Comparison of ENCODE assay signal across 1 cellular context in the genomic region with DNA sequence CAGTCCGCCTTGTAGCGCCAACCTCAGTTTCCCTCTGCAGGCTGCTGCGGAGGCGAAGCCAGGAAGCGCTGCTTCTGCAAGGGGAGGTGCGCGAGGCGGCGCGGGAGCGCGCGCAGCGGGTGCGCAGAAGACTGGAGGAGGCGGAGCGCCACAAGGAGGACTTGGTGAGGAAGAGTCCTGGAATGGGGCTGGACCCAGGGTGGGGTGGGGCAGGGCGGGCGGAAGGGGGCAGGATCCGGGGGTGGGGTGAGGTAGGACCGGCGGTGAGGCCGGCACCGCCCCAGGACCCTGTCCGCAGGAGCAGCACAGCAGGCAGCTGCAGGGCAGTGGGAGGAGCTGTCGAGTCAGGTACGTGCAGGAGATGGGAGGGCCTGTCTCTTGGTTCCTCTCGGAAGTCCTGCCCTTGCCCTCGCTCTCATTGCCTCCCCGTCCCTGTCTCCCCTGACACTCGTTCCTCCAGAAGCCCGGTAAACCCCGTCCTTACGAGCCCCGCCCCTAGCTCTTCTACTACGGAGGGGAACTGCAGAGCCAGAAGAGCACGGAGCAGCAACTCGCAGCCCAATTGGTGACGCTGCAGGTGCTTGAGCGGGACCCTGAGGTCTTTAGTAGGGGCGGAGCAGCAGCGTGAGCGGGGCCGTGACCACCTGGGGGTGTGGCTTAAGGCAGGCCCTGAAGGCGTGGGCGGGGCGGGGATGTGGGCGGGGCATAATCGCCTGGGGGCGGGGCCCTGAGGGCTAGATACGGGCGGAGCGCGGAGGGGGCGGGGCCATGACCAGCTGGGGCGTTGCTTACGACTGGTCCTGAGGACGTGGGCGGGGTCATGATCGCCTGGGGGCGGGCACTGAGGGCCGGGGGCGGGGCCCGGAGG.
TF ChIP-seq lines count a peak whose summit lies in the region.
"Not testable (repeated sequence)": the region's sequence is repeated elsewhere in the genome, so short reads cannot be mapped to it uniquely, and the experiment has no call there.

No MANE protein-coding gene starts in this region.

TF ChIP-seq in K562, 482 proteins besides CTCF, POLR2A, EP300 and RAD21 (continued from another document and continues in another):
- TF ChIP-seq ZBTB9 (CRISPR knock-in tag; IDR thresholded peaks at IDR 0.05) (peak; percentile 92), MBD2 (IDR thresholded peaks at IDR 0.05; ENCODE audit: borderline replicate concordance, low read depth) (peak; percentile 37), ZNF444 (CRISPR knock-in tag; IDR thresholded peaks at IDR 0.05) (0 out of 2 replicates have a peak, but pooled peaks have one; percentile 66), MLX (CRISPR knock-in tag; conservative IDR thresholded peaks at IDR 0.05) (peak in 1 of 2 experiments; percentile 94; a peak in 1 of 4 replicates), POLR2B (IDR thresholded peaks at IDR 0.05; ENCODE audit: low read depth, partially characterized antibody) (peak; percentile 41), NR2F6 (CRISPR knock-in tag; IDR thresholded peaks at IDR 0.05) (peak; percentile 93), NONO (IDR thresholded peaks at IDR 0.05; ENCODE audit: low read depth in 2 of 2, low read length in 1 of 2) (peak in 1 of 2 experiments; percentile 92; a peak in 2 of 4 replicates), SMARCE1 (IDR thresholded peaks at IDR 0.05) (peak; percentile 25; the same call in 1 of the 2 replicates), MAFK (IDR thresholded peaks at IDR 0.05; ENCODE audit: low read length) (peak; percentile 28), PHF21A (IDR thresholded peaks at IDR 0.05; ENCODE audit: borderline replicate concordance, low read depth) (peak; percentile 36; the same call in 1 of the 2 replicates), HCFC1 (IDR thresholded peaks at IDR 0.05; ENCODE audit: low read depth, low read length) (peak; percentile 31; the same call in 1 of the 2 replicates), PKNOX1 (IDR thresholded peaks at IDR 0.05) (peak; percentile 85), TSHZ1 (CRISPR knock-in tag; IDR thresholded peaks at IDR 0.05) (peak; percentile 70; the same call in 1 of the 2 replicates), ZNF764 (CRISPR knock-in tag; IDR thresholded peaks at IDR 0.05; ENCODE audit: low read depth) (peak; percentile 90), TAF1 (IDR thresholded peaks at IDR 0.05; ENCODE audit: control insufficient read depth, extremely low read depth, insufficient read depth, low read length, severe bottlenecking) (peak; percentile 36), ZNF174 (CRISPR knock-in tag; IDR thresholded peaks at IDR 0.05) (peak; percentile 18; the same call in 1 of the 2 replicates), NR2C2 (CRISPR knock-in tag; IDR thresholded peaks at IDR 0.05) (0 out of 2 replicates have a peak, but pooled peaks have one; percentile 21), DEAF1 (CRISPR knock-in tag; IDR thresholded peaks at IDR 0.05) (peak; percentile 66), CREM (IDR thresholded peaks at IDR 0.05; ENCODE audit: low read depth) (peak; percentile 74), ZNF12 (CRISPR knock-in tag; IDR thresholded peaks at IDR 0.05) (0 out of 2 replicates have a peak, but pooled peaks have one; percentile 20), L3MBTL2 (IDR thresholded peaks at IDR 0.05) (peak; percentile 42), ZNF639 (CRISPR knock-in tag; conservative IDR thresholded peaks at IDR 0.05 in 1 of 2, IDR thresholded peaks at IDR 0.05 in 1 of 2) (peak in 1 of 2 experiments; percentile 65; a peak in 1 of 4 replicates), RCOR1 (IDR thresholded peaks at IDR 0.05; ENCODE audit: borderline replicate concordance in 1 of 2, low read depth in 2 of 2, low read length in 2 of 2) (peak in 1 of 2 experiments; percentile 68; a peak in 2 of 4 replicates), HMG20A (CRISPR knock-in tag; conservative IDR thresholded peaks at IDR 0.05) (peak; percentile 62; the same call in 1 of the 2 replicates), ZBTB7A (IDR thresholded peaks at IDR 0.05; ENCODE audit: borderline replicate concordance, control insufficient read depth, low read depth, low read length) (peak; percentile 85; the same call in 1 of the 2 replicates), E2F4 (CRISPR knock-in tag; IDR thresholded peaks at IDR 0.05; ENCODE audit: low read depth) (peak; percentile 27; the same call in 1 of the 2 replicates), EGR1 (conservative IDR thresholded peaks at IDR 0.05) (peak; percentile 96), TOE1 (IDR thresholded peaks at IDR 0.05; ENCODE audit: borderline replicate concordance) (peak; percentile 84), HMGN3 (IDR thresholded peaks at IDR 0.05; ENCODE audit: borderline replicate concordance, extremely low read depth, insufficient read length, low read depth, low read length) (peak; percentile 49), FOXA3 (CRISPR knock-in tag; conservative IDR thresholded peaks at IDR 0.05 in 1 of 2, IDR thresholded peaks at IDR 0.05 in 1 of 2) (peak in 1 of 2 experiments; percentile 50; a peak in 1 of 4 replicates)
- TF ChIP-seq, protein P1, sequence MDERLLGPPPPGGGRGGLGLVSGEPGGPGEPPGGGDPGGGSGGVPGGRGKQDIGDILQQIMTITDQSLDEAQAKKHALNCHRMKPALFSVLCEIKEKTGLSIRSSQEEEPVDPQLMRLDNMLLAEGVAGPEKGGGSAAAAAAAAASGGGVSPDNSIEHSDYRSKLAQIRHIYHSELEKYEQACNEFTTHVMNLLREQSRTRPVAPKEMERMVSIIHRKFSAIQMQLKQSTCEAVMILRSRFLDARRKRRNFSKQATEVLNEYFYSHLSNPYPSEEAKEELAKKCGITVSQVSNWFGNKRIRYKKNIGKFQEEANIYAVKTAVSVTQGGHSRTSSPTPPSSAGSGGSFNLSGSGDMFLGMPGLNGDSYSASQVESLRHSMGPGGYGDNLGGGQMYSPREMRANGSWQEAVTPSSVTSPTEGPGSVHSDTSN (CRISPR knock-in tag; IDR thresholded peaks at IDR 0.05; ENCODE audit: low read depth), result peak; percentile 24; the same call in 1 of the 2 replicates
- TF ChIP-seq, protein P1 (tag; conservative IDR thresholded peaks at IDR 0.05; ENCODE audit: low read depth), result not testable (repeated sequence)
- TF ChIP-seq, protein P2, sequence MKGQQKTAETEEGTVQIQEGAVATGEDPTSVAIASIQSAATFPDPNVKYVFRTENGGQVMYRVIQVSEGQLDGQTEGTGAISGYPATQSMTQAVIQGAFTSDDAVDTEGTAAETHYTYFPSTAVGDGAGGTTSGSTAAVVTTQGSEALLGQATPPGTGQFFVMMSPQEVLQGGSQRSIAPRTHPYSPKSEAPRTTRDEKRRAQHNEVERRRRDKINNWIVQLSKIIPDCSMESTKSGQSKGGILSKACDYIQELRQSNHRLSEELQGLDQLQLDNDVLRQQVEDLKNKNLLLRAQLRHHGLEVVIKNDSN (CRISPR knock-in tag; IDR thresholded peaks at IDR 0.05), result 0 out of 2 replicates have a peak, but pooled peaks have one; percentile 50
- TF ChIP-seq NR2C2 (tag; IDR thresholded peaks at IDR 0.05); TOE1 (CRISPR knock-in tag; IDR thresholded peaks at IDR 0.05; ENCODE audit: borderline replicate concordance, low read depth): not testable (repeated sequence)
- TF ChIP-seq, protein P3, sequence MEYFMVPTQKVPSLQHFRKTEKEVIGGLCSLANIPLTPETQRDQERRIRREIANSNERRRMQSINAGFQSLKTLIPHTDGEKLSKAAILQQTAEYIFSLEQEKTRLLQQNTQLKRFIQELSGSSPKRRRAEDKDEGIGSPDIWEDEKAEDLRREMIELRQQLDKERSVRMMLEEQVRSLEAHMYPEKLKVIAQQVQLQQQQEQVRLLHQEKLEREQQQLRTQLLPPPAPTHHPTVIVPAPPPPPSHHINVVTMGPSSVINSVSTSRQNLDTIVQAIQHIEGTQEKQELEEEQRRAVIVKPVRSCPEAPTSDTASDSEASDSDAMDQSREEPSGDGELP (CRISPR knock-in tag; IDR thresholded peaks at IDR 0.05; ENCODE audit: borderline replicate concordance), result peak; percentile 95
